Comparison of ENCODE assay signal across 17 cellular contexts in the genomic region with DNA sequence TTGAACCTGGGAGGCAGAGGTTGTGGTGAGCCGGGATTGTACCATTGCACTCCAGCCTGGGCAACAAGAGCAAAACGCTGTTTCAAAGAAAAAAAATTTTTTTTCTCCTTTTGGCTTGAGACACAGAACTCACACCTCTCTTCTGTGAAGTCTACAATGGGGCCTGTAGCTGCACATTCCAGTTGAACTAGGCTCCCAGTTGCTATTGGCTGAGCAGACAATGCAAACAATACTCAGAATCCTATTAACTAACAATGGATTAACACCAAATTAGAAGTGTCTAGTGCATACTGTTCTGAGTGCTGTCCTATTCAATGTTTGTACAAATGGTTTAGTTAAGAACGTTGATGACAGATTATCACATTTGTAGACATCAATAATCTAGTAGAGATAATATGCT.
"Had no signal": no experiment of that assay in that cellular context is flagged by ENCODE, and none has a peak within 500 bp of the region (broad histone marks: within the 10 kb centered on the region; RNA-seq: fewer than 3 reads in every experiment).

No MANE protein-coding gene starts in this region.

- ATAC-seq: left lung; naive thymus-derived CD8-positive, alpha-beta T cell; stimulated activated naive CD8-positive, alpha-beta T cell treated with anti-CD3 and anti-CD28 coated beads, Interleukin-15, Interleukin-2, amounts not matched to agents 100 U/mL and 50 U/mL, for 24 hours had no signal

- H3K27me3 ChIP-seq: ascending aorta, hepatocyte, left lung, right atrium auricular region had no signal

- H3K9me3 ChIP-seq: ascending aorta, left lung, right atrium auricular region had no signal

- H3K9me3 Mint-ChIP-seq: activated naive CD4-positive, alpha-beta T cell treated with anti-CD3 and anti-CD28 coated beads, Interleukin-2, amount 10 ng/mL, durations not matched to agents 7 days and 5 days; dendritic cell treated with granulocyte-macrophage colony-stimulating factor and Interleukin-4, amounts not matched to agents 40 ng/mL and 50 ng/mL, for 4 days; effector memory CD8-positive, alpha-beta T cell; naive thymus-derived CD8-positive, alpha-beta T cell had no signal

- H3K4me1 ChIP-seq: ascending aorta, right atrium auricular region had no signal

- DNase-seq: activated naive CD4-positive, alpha-beta T cell treated with anti-CD3 and anti-CD28 coated beads, Interleukin-2, amount 10 ng/mL, durations not matched to agents 7 days and 5 days; effector memory CD8-positive, alpha-beta T cell; erythroblast; kidney; left lung; naive thymus-derived CD8-positive, alpha-beta T cell; nucleus accumbens; stimulated activated CD4-positive, alpha-beta T cell treated with anti-CD3 and anti-CD28 coated beads, Interleukin-4, amount 100 ng/mL, for 4 hours; stimulated activated CD8-positive, alpha-beta memory T cell treated with anti-CD3 and anti-CD28 coated beads, Interleukin-4, amount 100 ng/mL, for 48 hours; stimulated activated naive CD8-positive, alpha-beta T cell treated with anti-CD3 and anti-CD28 coated beads, Interleukin-15, Interleukin-2, amounts not matched to agents 100 U/mL and 50 U/mL, for 24 hours; T-helper 9 cell; trophoblast cell had no signal

- H3K4me3 ChIP-seq: ascending aorta, hepatocyte, left lung, right atrium auricular region, skin epidermis had no signal

- H3K4me2 ChIP-seq: hepatocyte had no signal

- H3K27me3 Mint-ChIP-seq: activated naive CD4-positive, alpha-beta T cell treated with anti-CD3 and anti-CD28 coated beads, Interleukin-2, amount 10 ng/mL, durations not matched to agents 7 days and 5 days; dendritic cell treated with granulocyte-macrophage colony-stimulating factor and Interleukin-4, amounts not matched to agents 40 ng/mL and 50 ng/mL, for 4 days; effector memory CD8-positive, alpha-beta T cell; naive thymus-derived CD8-positive, alpha-beta T cell had no signal

- H3K27ac Mint-ChIP-seq: activated naive CD4-positive, alpha-beta T cell treated with anti-CD3 and anti-CD28 coated beads, Interleukin-2, amount 10 ng/mL, durations not matched to agents 7 days and 5 days; dendritic cell treated with granulocyte-macrophage colony-stimulating factor and Interleukin-4, amounts not matched to agents 40 ng/mL and 50 ng/mL, for 4 days had no signal

- H3K27ac ChIP-seq: ascending aorta, hepatocyte, left lung, right atrium auricular region, skin epidermis had no signal

- H3K4me3 Mint-ChIP-seq: activated naive CD4-positive, alpha-beta T cell treated with anti-CD3 and anti-CD28 coated beads, Interleukin-2, amount 10 ng/mL, durations not matched to agents 7 days and 5 days; dendritic cell treated with granulocyte-macrophage colony-stimulating factor and Interleukin-4, amounts not matched to agents 40 ng/mL and 50 ng/mL, for 4 days; naive thymus-derived CD8-positive, alpha-beta T cell had no signal

- H2AFZ ChIP-seq: hepatocyte had no signal

- H3K79me2 ChIP-seq: hepatocyte had no signal

- H3K36me3 ChIP-seq: left lung, right atrium auricular region had no signal
